ENCODE assay signal across 24 cellular contexts in the genomic region with DNA sequence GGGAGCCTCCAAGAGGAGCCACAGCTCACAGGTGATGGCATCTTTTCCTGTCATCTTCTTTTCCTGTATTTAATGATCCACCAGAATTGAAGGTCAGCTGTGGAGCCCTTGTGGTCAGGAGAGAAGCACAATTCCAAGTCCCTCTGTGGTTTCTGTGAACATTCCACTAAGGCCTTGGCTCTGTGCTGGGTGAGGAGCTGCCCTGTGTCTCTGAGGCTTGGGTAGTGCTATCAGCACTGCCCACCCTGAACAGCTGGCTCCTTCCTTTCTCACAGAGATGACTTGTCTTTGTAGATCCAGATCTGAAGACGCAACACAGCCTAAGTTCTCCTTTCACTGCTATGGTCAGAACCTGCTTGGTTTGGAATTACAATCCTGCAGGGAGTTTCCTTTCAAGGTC.
"Had no signal": no experiment of that assay in that cellular context is flagged by ENCODE, and none has a peak within 500 bp of the region (broad histone marks: within the 10 kb centered on the region; RNA-seq: fewer than 3 reads in every experiment).

No MANE protein-coding gene starts in this region.

- H3K27ac Mint-ChIP-seq: activated CD4-positive, alpha-beta memory T cell treated with anti-CD3 and anti-CD28 coated beads for 36 hours; activated CD4-positive, alpha-beta T cell treated with anti-CD3 and anti-CD28 coated beads, Interleukin-2, amount 10 ng/mL, durations not matched to agents 7 days and 5 days; activated naive CD8-positive, alpha-beta T cell treated with anti-CD3 and anti-CD28 coated beads, Interleukin-2, amount 10 ng/mL, durations not matched to agents 7 days and 5 days; brain; T-helper 17 cell had no signal

- H3K36me3 Mint-ChIP-seq: activated CD4-positive, alpha-beta memory T cell treated with anti-CD3 and anti-CD28 coated beads for 36 hours; activated naive CD8-positive, alpha-beta T cell treated with anti-CD3 and anti-CD28 coated beads, Interleukin-2, amount 10 ng/mL, durations not matched to agents 7 days and 5 days; brain had no signal

- H3K4me1 Mint-ChIP-seq: activated CD4-positive, alpha-beta T cell treated with anti-CD3 and anti-CD28 coated beads, Interleukin-2, amount 10 ng/mL, durations not matched to agents 7 days and 5 days; activated naive CD8-positive, alpha-beta T cell treated with anti-CD3 and anti-CD28 coated beads, Interleukin-2, amount 10 ng/mL, durations not matched to agents 7 days and 5 days; central memory CD8-positive, alpha-beta T cell; T-helper 17 cell had no signal

- H3K4me3 Mint-ChIP-seq: activated CD4-positive, alpha-beta memory T cell treated with anti-CD3 and anti-CD28 coated beads for 36 hours; activated CD4-positive, alpha-beta T cell treated with anti-CD3 and anti-CD28 coated beads, Interleukin-2, amount 10 ng/mL, durations not matched to agents 7 days and 5 days; activated naive CD8-positive, alpha-beta T cell treated with anti-CD3 and anti-CD28 coated beads, Interleukin-2, amount 10 ng/mL, durations not matched to agents 7 days and 5 days; brain; central memory CD8-positive, alpha-beta T cell; T-helper 17 cell had no signal

- H3K9me3 ChIP-seq: adrenal gland had no signal

- H3K27ac ChIP-seq: adrenal gland, VCaP had no signal

- H3K27me3 Mint-ChIP-seq: activated CD4-positive, alpha-beta T cell treated with anti-CD3 and anti-CD28 coated beads, Interleukin-2, amount 10 ng/mL, durations not matched to agents 7 days and 5 days; activated naive CD8-positive, alpha-beta T cell treated with anti-CD3 and anti-CD28 coated beads, Interleukin-2, amount 10 ng/mL, durations not matched to agents 7 days and 5 days had no signal

- ATAC-seq: T-helper 17 cell had no signal

- H3K27me3 ChIP-seq: adrenal gland had no signal

- DNase-seq: activated CD4-positive, alpha-beta memory T cell treated with anti-CD3 and anti-CD28 coated beads for 36 hours; activated CD4-positive, alpha-beta T cell treated with anti-CD3 and anti-CD28 coated beads, Interleukin-2, amount 10 ng/mL, durations not matched to agents 7 days and 5 days; activated CD4-positive, CD25-positive, alpha-beta regulatory T cell; activated naive CD4-positive, alpha-beta T cell treated with anti-CD3 and anti-CD28 coated beads, Interleukin-2, amount 50 U/mL, for 16 hours; activated naive CD8-positive, alpha-beta T cell treated with anti-CD3 and anti-CD28 coated beads, Interleukin-2, amount 10 ng/mL, durations not matched to agents 7 days and 5 days; activated T-cell treated with anti-CD3 and anti-CD28 coated beads for 4 hours; adrenal gland; aorta; NCI-H1092 treated with DMSO at 0.1 percent for 48 hours; NCI-H1417 treated with DMSO at 0.1 percent for 48 hours; NCI-H1694; NCI-H2029; NCI-H2107; NCI-H2171 treated with DMSO at 0.1 percent for 48 hours; NCI-H226; NCI-H510A; NCI-H526 treated with DMSO at 0.1 percent for 48 hours; NCI-H82; NK-92 treated with Interleukin-12 subunit alpha and Interleukin-12 subunit beta, amount 100 ng/mL, for 24 hours; SHP77; T-helper 17 cell had no signal

- H3K36me3 ChIP-seq: adrenal gland had no signal

- H3K4me1 ChIP-seq: adrenal gland had no signal

- H3K4me3 ChIP-seq: adrenal gland had no signal

- H3K9me3 Mint-ChIP-seq: activated CD4-positive, alpha-beta memory T cell treated with anti-CD3 and anti-CD28 coated beads for 36 hours; activated CD4-positive, alpha-beta T cell treated with anti-CD3 and anti-CD28 coated beads, Interleukin-2, amount 10 ng/mL, durations not matched to agents 7 days and 5 days; activated naive CD8-positive, alpha-beta T cell treated with anti-CD3 and anti-CD28 coated beads, Interleukin-2, amount 10 ng/mL, durations not matched to agents 7 days and 5 days; central memory CD8-positive, alpha-beta T cell had no signal
